Comparison of ENCODE assay signal across 26 cellular contexts in the genomic region with DNA sequence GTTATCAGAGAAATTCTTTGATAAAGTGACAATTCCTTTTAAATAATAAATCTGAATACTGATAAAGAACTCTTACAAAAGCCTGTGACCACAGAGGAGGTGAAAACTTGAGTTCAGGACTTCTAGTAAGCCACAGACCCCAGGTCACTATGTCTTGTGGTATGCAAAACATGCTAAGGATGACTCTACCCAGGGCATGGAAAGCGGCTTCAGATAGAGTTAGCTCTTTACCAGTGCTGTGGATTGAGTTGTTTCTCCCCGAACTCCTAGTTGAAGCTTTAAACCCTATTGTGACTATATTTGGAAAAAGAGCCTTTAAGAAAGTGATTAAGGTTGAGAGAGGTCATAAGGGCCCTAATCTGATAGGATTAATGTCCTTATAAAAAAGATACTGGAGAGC. TPM values are rescaled to one million over a fixed set of nuclear protein-coding genes. Genes with fewer than 3 reads are reported as not detected.
DNase-seq lines count a peak whose midpoint lies in the region; ATAC-seq lines count a peak whose summit lies in the region.
"Had no signal": no experiment of that assay in that cellular context is flagged by ENCODE, and none has a peak within 500 bp of the region (broad histone marks: within the 10 kb centered on the region; RNA-seq: fewer than 3 reads in every experiment).

No MANE protein-coding gene starts in this region.

- H3K9me3 ChIP-seq in BLaER1 treated with 17β-estradiol and CSF1 and Interleukin-3, amounts not matched to agents 10 nM and 100 nM (replicated peaks in 1 of 11): 0 out of 22 replicates have a peak, but pooled peaks cover 0 to 7% (median 0%) of the 10 kb centered on the region in 11 experiments
- H3K9me3 ChIP-seq in HUES48 (ENCODE audit: control insufficient read depth, insufficient read depth, low read length) (no peaks in the 10 kb centered on the region), SJCRH30 (replicated peaks) (no peaks in the 10 kb centered on the region)

- no peaks in the 10 kb centered on the region for H4K20me1 ChIP-seq in BLaER1 treated with 17β-estradiol and CSF1 and Interleukin-3, amounts not matched to agents 10 nM and 100 nM

- H3K27ac ChIP-seq in BLaER1 treated with 17β-estradiol and CSF1 and Interleukin-3, amounts not matched to agents 10 nM and 100 nM: peak overlapping the region in 1 of 11 experiments; percentile 10; a peak in 1 of 22 replicates
- H3K27ac ChIP-seq in HUES48 (ENCODE audit: low read depth, low read length) (peak overlapping the region; percentile 48), SJCRH30 (peak overlapping the region; percentile 82)
- H3K27ac ChIP-seq: KMS-11, SK-N-MC had no signal

- H3K27me3 ChIP-seq in BLaER1 treated with 17β-estradiol and CSF1 and Interleukin-3, amounts not matched to agents 10 nM and 100 nM: no peaks in the 10 kb centered on the region
- H3K27me3 ChIP-seq in HUES48 (ENCODE audit: control insufficient read depth, insufficient read depth, low read length) (no peaks in the 10 kb centered on the region), SJCRH30 (no peaks in the 10 kb centered on the region)

- H3K4me1 Mint-ChIP-seq in stimulated activated memory B cell treated with anti-CD40 and anti-IgM and Interleukin-4, amounts not matched to agents 10 μg/mL and 1 μg/mL and 100 μg/mL, for 72 hours: peaks cover 23% of the 10 kb centered on the region

- ATAC-seq in stimulated activated memory B cell treated with anti-CD40 and anti-IgM and Interleukin-4, amounts not matched to agents 10 μg/mL and 1 μg/mL and 100 μg/mL, for 72 hours: peak; percentile 63

- H3K9me3 Mint-ChIP-seq in stimulated activated memory B cell treated with anti-CD40 and anti-IgM and Interleukin-4, amounts not matched to agents 10 μg/mL and 1 μg/mL and 100 μg/mL, for 72 hours: no peaks in the 10 kb centered on the region
- H3K9me3 Mint-ChIP-seq: CD4-positive, alpha-beta T cell; H9; HFFc6 had no signal

- H3K27me3 Mint-ChIP-seq in stimulated activated memory B cell treated with anti-CD40 and anti-IgM and Interleukin-4, amounts not matched to agents 10 μg/mL and 1 μg/mL and 100 μg/mL, for 72 hours: peaks cover 15% of the 10 kb centered on the region
- H3K27me3 Mint-ChIP-seq: CD4-positive, alpha-beta T cell had no signal

- no peaks in the 10 kb centered on the region for H3K36me3 Mint-ChIP-seq in stimulated activated memory B cell treated with anti-CD40 and anti-IgM and Interleukin-4, amounts not matched to agents 10 μg/mL and 1 μg/mL and 100 μg/mL, for 72 hours
- H3K36me3 Mint-ChIP-seq: IgD-negative memory B cell had no signal

- peaks cover 8 to 16% (median 13%) of the 10 kb centered on the region in 10 experiments; a peak in 16 of 20 replicates for H3K4me1 ChIP-seq in BLaER1 treated with 17β-estradiol and CSF1 and Interleukin-3, amounts not matched to agents 10 nM and 100 nM
- H3K4me1 ChIP-seq in HUES48 (ENCODE audit: control insufficient read depth, insufficient read depth, low read length): peaks cover 11% of the 10 kb centered on the region
- H3K4me1 ChIP-seq in SJCRH30: peaks cover 62% of the 10 kb centered on the region

- no peaks in the 10 kb centered on the region for H3K36me3 ChIP-seq in BLaER1 treated with 17β-estradiol and CSF1 and Interleukin-3, amounts not matched to agents 10 nM and 100 nM
- H3K36me3 ChIP-seq in HUES48 (ENCODE audit: control insufficient read depth, insufficient read depth, low read length) (no peaks in the 10 kb centered on the region), SJCRH30 (no peaks in the 10 kb centered on the region)

- peak overlapping the region; percentile 40 for H3K27ac Mint-ChIP-seq in stimulated activated memory B cell treated with anti-CD40 and anti-IgM and Interleukin-4, amounts not matched to agents 10 μg/mL and 1 μg/mL and 100 μg/mL, for 72 hours
- H3K27ac Mint-ChIP-seq: CD4-positive, alpha-beta T cell; HFFc6; IgD-negative memory B cell had no signal

- peak overlapping the region in 7 of 11 experiments; percentile 5 to 42 (median 19); a peak in 6 of 22 replicates for H3K4me2 ChIP-seq in BLaER1 treated with 17β-estradiol and CSF1 and Interleukin-3, amounts not matched to agents 10 nM and 100 nM
- H3K4me2 ChIP-seq: KMS-11 had no signal

- H3K4me3 Mint-ChIP-seq in stimulated activated memory B cell treated with anti-CD40 and anti-IgM and Interleukin-4, amounts not matched to agents 10 μg/mL and 1 μg/mL and 100 μg/mL, for 72 hours: no peak overlapping the region
- H3K4me3 Mint-ChIP-seq: CD4-positive, alpha-beta T cell; H9; HFFc6; IgD-negative memory B cell had no signal

- H3K9ac ChIP-seq in BLaER1 treated with 17β-estradiol and CSF1 and Interleukin-3, amounts not matched to agents 10 nM and 100 nM: no peak overlapping the region
- H3K9ac ChIP-seq in HUES48 (ENCODE audit: low read depth, low read length): no peak overlapping the region
- H3K9ac ChIP-seq: KMS-11 had no signal

- no peak overlapping the region for H3K4me3 ChIP-seq in BLaER1 treated with 17β-estradiol and CSF1 and Interleukin-3, amounts not matched to agents 10 nM and 100 nM
- H3K4me3 ChIP-seq in HUES48 (ENCODE audit: low read depth, low read length): no peak overlapping the region
- H3K4me3 ChIP-seq in SJCRH30: no peak overlapping the region
- H3K4me3 ChIP-seq: SK-N-MC had no signal

- DNase-seq in SJCRH30 (no peak), RKO (ENCODE audit: low spot score) (no peak), SIG-M5 (lab: John Stamatoyannopoulos, UW) (no peak), NCI-H1048 (lab: John Stamatoyannopoulos, UW) (no peak)
- DNase-seq: CD4-positive, alpha-beta T cell; DMS53; HFFc6; MM.1S; NCI-H1092 treated with DMSO at 0.1 percent for 48 hours; NCI-H1436; NCI-H187; NCI-H2081 treated with DMSO at 0.1 percent for 48 hours; NCI-H2171; NCI-H226; NCI-H510A; NCI-H69; PC-3; Right ventricle myocardium superior had no signal

RNA-seq across cellular contexts. Expression of gene HLX, which starts 42.3 kb away (rescaled TPM):
- total RNA-seq in SJCRH30 (2014; rRNA removed; shearing (Covaris generic)): 15.4 and 17.0 TPM in 2 replicates
- total RNA-seq: G401 had no signal
